Comparison of ENCODE assay signal across 15 cellular contexts in the genomic region with DNA sequence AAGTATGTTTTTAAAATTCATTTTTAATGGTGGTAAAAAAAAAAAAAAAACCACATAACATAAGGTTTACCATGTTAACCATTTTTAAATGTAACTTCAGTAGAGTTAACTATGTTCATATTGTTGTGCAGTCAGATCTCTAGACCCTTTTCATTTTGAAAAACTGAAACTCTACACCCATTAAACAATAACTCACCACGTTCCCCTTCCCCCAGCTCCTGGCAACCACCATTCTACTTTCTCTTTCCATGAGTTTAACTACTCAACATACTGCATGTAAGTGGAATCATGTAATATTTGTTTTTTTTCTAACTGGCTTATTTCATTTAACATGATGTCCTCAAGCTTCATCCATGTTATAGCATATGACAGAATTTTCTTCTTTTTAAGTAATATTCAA.
DNase-seq lines count a peak whose midpoint lies in the region; ATAC-seq, FAIRE-seq and TF ChIP-seq lines count a peak whose summit lies in the region.
"Had no signal": no experiment of that assay in that cellular context is flagged by ENCODE, and none has a peak within 500 bp of the region (broad histone marks: within the 10 kb centered on the region; RNA-seq: fewer than 3 reads in every experiment).

No MANE protein-coding gene starts in this region.

- TF ChIP-seq CTCF in RWPE2 (IDR thresholded peaks at IDR 0.05; ENCODE audit: poor library complexity, severe bottlenecking) (no peak), left ventricle myocardium inferior (IDR thresholded peaks at IDR 0.05; ENCODE audit: borderline replicate concordance) (no peak)

- H3K27me3 Mint-ChIP-seq in CD4-positive, CD25-positive, alpha-beta regulatory T cell, result peaks cover 4% of the 10 kb centered on the region
- H3K27me3 Mint-ChIP-seq: activated T-cell treated with anti-CD3 and anti-CD28 coated beads, Interleukin-2, amount 50 U/mL, for 24 hours had no signal

- no peak overlapping the region for H3K4me3 Mint-ChIP-seq in CD4-positive, CD25-positive, alpha-beta regulatory T cell
- H3K4me3 Mint-ChIP-seq: activated T-cell treated with anti-CD3 and anti-CD28 coated beads, Interleukin-2, amount 50 U/mL, for 24 hours; nephron progenitor cell had no signal

- H3K27ac ChIP-seq in CD4-positive, CD25-positive, alpha-beta regulatory T cell (ENCODE audit: insufficient read depth, low read length, poor library complexity, severe bottlenecking), result no peak overlapping the region
- H3K27ac ChIP-seq in RWPE2 (ENCODE audit: poor library complexity, severe bottlenecking) (peak overlapping the region; percentile 63), left ventricle myocardium inferior (replicated peaks) (no peak overlapping the region)
- H3K27ac ChIP-seq: esophagus muscularis mucosa had no signal

- H3K36me3 Mint-ChIP-seq in CD4-positive, CD25-positive, alpha-beta regulatory T cell, result no peaks in the 10 kb centered on the region

- FAIRE-seq in GM19239 (lab: Jason Lieb, UNC) (peak; percentile 84), urothelium cell line (lab: Jason Lieb, UNC) (no peak), GM12892 (lab: Jason Lieb, UNC) (no peak)

- H3K4me3 ChIP-seq in CD4-positive, CD25-positive, alpha-beta regulatory T cell (ENCODE audit: low read depth, low read length), result no peak overlapping the region
- H3K4me3 ChIP-seq in RWPE2 (ENCODE audit: severe bottlenecking) (no peak overlapping the region), left ventricle myocardium inferior (no peak overlapping the region)
- H3K4me3 ChIP-seq: esophagus muscularis mucosa had no signal

- H3K4me1 Mint-ChIP-seq in CD4-positive, CD25-positive, alpha-beta regulatory T cell, result peaks cover 0 to 3% (median under 1%) of the 10 kb centered on the region in 4 donors

- ATAC-seq in CD4-positive, CD25-positive, alpha-beta regulatory T cell (ENCODE audit: low read depth in 2 of 2), result no peak
- ATAC-seq in HG02981 (IDR thresholded peaks at IDR 0.05; ENCODE audit: unreplicated experiment) (peak; percentile 62), RWPE2 (ENCODE audit: low read depth) (no peak)

- no peaks in the 10 kb centered on the region for H3K4me1 ChIP-seq in CD4-positive, CD25-positive, alpha-beta regulatory T cell (ENCODE audit: control insufficient read depth, insufficient read depth, low read length, poor library complexity, severe bottlenecking)
- H3K4me1 ChIP-seq in RWPE2 (ENCODE audit: insufficient read depth, poor library complexity, severe bottlenecking) (peaks cover 31% of the 10 kb centered on the region), left ventricle myocardium inferior (peaks cover 94% of the 10 kb centered on the region)

- H3K27ac Mint-ChIP-seq in CD4-positive, CD25-positive, alpha-beta regulatory T cell, result peak overlapping the region in 2 of 3 donors; percentile 4 to 7
- H3K27ac Mint-ChIP-seq: activated T-cell treated with anti-CD3 and anti-CD28 coated beads, Interleukin-2, amount 50 U/mL, for 24 hours had no signal

- peaks cover 0 to 1% (median 0%) of the 10 kb centered on the region in 7 donors for H3K9me3 Mint-ChIP-seq in CD4-positive, CD25-positive, alpha-beta regulatory T cell
- H3K9me3 Mint-ChIP-seq: activated T-cell treated with anti-CD3 and anti-CD28 coated beads, Interleukin-2, amount 50 U/mL, for 24 hours; nephron progenitor cell had no signal

- H3K36me3 ChIP-seq in CD4-positive, CD25-positive, alpha-beta regulatory T cell (ENCODE audit: control insufficient read depth, insufficient read depth, low read length), result no peaks in the 10 kb centered on the region
- H3K36me3 ChIP-seq in RWPE2 (ENCODE audit: low read depth) (no peaks in the 10 kb centered on the region), left ventricle myocardium inferior (no peaks in the 10 kb centered on the region)
- H3K36me3 ChIP-seq: esophagus muscularis mucosa had no signal

- intact Hi-C loops in left ventricle myocardium inferior (cut with micrococcal nuclease), result no loop called here

- TF ChIP-seq POLR2A in GM12892 (IDR thresholded peaks at IDR 0.05; ENCODE audit: low read depth, low read length), result no peak

- no peaks in the 10 kb centered on the region for H3K9me3 ChIP-seq in CD4-positive, CD25-positive, alpha-beta regulatory T cell (ENCODE audit: control insufficient read depth in 2 of 2, low read length in 2 of 2)
- H3K9me3 ChIP-seq in RWPE2 (ENCODE audit: severe bottlenecking) (no peaks in the 10 kb centered on the region), left ventricle myocardium inferior (replicated peaks) (no peaks in the 10 kb centered on the region)
- H3K9me3 ChIP-seq: esophagus muscularis mucosa had no signal

- DNase-seq in CD4-positive, CD25-positive, alpha-beta regulatory T cell, result peak in 1 of 3 donors; percentile 45
- DNase-seq in GM19239 (ENCODE audit: insufficient read length, low spot score) (no peak), RWPE2 (ENCODE audit: low spot score) (no peak), urothelium cell line (ENCODE audit: low spot score) (no peak), NOMO-1 treated with DMSO at 0.1 percent for 48 hours (lab: John Stamatoyannopoulos, UW; ENCODE audit: unreplicated experiment) (no peak), GM12892 (ENCODE audit: insufficient read length) (no peak), left ventricle myocardium inferior (no peak)
- DNase-seq: activated T-cell treated with anti-CD3 and anti-CD28 coated beads, Interleukin-2, amount 50 U/mL, for 24 hours; AML-193; MV-4-11; nephron progenitor cell; stimulated activated naive CD4-positive, alpha-beta T cell treated with Interleukin-2 at 50 U/mL for 16 hours; T1000 had no signal

- no peaks in the 10 kb centered on the region for H3K27me3 ChIP-seq in CD4-positive, CD25-positive, alpha-beta regulatory T cell (ENCODE audit: control insufficient read depth, insufficient read depth, low read length)
- H3K27me3 ChIP-seq in RWPE2 (ENCODE audit: insufficient read depth, poor library complexity, severe bottlenecking) (no peaks in the 10 kb centered on the region), left ventricle myocardium inferior (ENCODE audit: low read depth) (no peaks in the 10 kb centered on the region)
- H3K27me3 ChIP-seq: esophagus muscularis mucosa had no signal
